16 cellular contexts compared by ENCODE assay signal in genomic region chr10:62727935-62728334, GRCh38.
"Had no signal": no experiment of that assay in that cellular context is flagged by ENCODE, and none has a peak within 500 bp of the region (broad histone marks: within the 10 kb centered on the region; RNA-seq: fewer than 3 reads in every experiment).

No MANE protein-coding gene starts in this region.

- H3K27ac Mint-ChIP-seq: naive thymus-derived CD8-positive, alpha-beta T cell; neural progenitor cell; progenitor cell of endocrine pancreas had no signal

- H3K9me3 Mint-ChIP-seq: naive thymus-derived CD8-positive, alpha-beta T cell; neural progenitor cell had no signal

- H3K4me3 ChIP-seq: dorsolateral prefrontal cortex, heart left ventricle, mucosa of descending colon, neural progenitor cell, pancreas had no signal

- DNase-seq: cortex of kidney; effector CD8-positive, alpha-beta T cell; heart left ventricle; hippocampal formation; kidney glomerular epithelial cell; mucosa of descending colon; naive thymus-derived CD8-positive, alpha-beta T cell; nucleus accumbens; pancreas; right cardiac atrium; small intestine; stimulated activated CD4-positive, alpha-beta T cell treated with anti-CD3 and anti-CD28 coated beads, Interleukin-12 subunit alpha, Interleukin-12 subunit beta, amount 100 ng/mL, for 4 hours had no signal

- ATAC-seq: esophagus mucosa; heart left ventricle; mucosa of descending colon; naive thymus-derived CD8-positive, alpha-beta T cell; pancreas; right cardiac atrium had no signal

- H3K4me3 Mint-ChIP-seq: naive thymus-derived CD8-positive, alpha-beta T cell; neural progenitor cell had no signal

- H3K36me3 Mint-ChIP-seq: naive thymus-derived CD8-positive, alpha-beta T cell; neural progenitor cell had no signal

- H3K4me1 Mint-ChIP-seq: neural progenitor cell had no signal
